Comparison of ENCODE assay signal across 9 cellular contexts in the genomic region with DNA sequence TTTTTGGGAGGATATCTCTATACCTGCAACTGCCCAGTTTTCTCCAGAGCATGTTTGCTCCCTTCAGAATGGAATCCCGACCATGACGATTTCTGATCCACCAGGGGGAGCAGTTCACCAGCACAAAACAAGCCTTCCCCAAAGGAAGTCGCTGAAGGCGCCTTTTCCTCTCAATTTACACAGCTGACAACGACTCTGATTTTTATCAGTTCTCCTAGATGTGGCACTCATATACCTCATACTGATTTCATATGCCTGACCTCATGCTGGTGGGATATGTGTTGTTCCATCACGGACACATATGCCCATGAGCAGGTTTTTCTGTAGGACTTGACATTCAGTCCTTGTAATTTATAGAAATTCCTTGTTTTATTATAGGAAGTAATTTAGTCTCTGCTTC.
DNase-seq lines count a peak whose midpoint lies in the region; ATAC-seq and TF ChIP-seq lines count a peak whose summit lies in the region.
"Had no signal": no experiment of that assay in that cellular context is flagged by ENCODE, and none has a peak within 500 bp of the region (broad histone marks: within the 10 kb centered on the region; RNA-seq: fewer than 3 reads in every experiment).

No MANE protein-coding gene starts in this region.

- intact Hi-C loops in naive thymus-derived CD4-positive, alpha-beta T cell (cut with micrococcal nuclease), result loop anchor here (1.0 to 5.0 kb wide), 6 partner anchors 25 to 1976 kb away; no protein-coding TSS in a partner anchor

- H3K36me3 Mint-ChIP-seq in naive thymus-derived CD4-positive, alpha-beta T cell, result no peaks in the 10 kb centered on the region

- H3K9me3 ChIP-seq in naive thymus-derived CD4-positive, alpha-beta T cell (ENCODE audit: control insufficient read depth in 2 of 3, low read length in 3 of 3), result no peaks in the 10 kb centered on the region

- peaks cover 0 to 7% of the 10 kb centered on the region in 2 donors for H3K27me3 ChIP-seq in naive thymus-derived CD4-positive, alpha-beta T cell (ENCODE audit: control insufficient read depth in 2 of 2, insufficient read depth in 2 of 2, low read length in 2 of 2)

- peaks cover 0 to 13% (median 0%) of the 10 kb centered on the region in 7 donors for H3K4me1 Mint-ChIP-seq in naive thymus-derived CD4-positive, alpha-beta T cell

- H3K4me3 Mint-ChIP-seq in naive thymus-derived CD4-positive, alpha-beta T cell, result no peak overlapping the region

- ATAC-seq in HG03378 (IDR thresholded peaks at IDR 0.05; ENCODE audit: unreplicated experiment), result peak; percentile 82
- peak; percentile 40 for ATAC-seq in naive thymus-derived CD4-positive, alpha-beta T cell
- ATAC-seq in stimulated activated naive CD8-positive, alpha-beta T cell treated with anti-CD3 and anti-CD28 coated beads, Interleukin-15, Interleukin-2, amounts not matched to agents 100 U/mL and 50 U/mL, for 24 hours, result peak; percentile 52

- no peaks in the 10 kb centered on the region for H3K4me1 ChIP-seq in naive thymus-derived CD4-positive, alpha-beta T cell (ENCODE audit: control insufficient read depth in 2 of 2, insufficient read depth in 2 of 2, low read length in 2 of 2)

- POLR2A ChIA-PET in naive thymus-derived CD4-positive, alpha-beta T cell (lab: Charles Lee), result no interaction called here

- no peaks in the 10 kb centered on the region for H3K36me3 ChIP-seq in naive thymus-derived CD4-positive, alpha-beta T cell (ENCODE audit: control insufficient read depth in 2 of 3, insufficient read depth in 3 of 3, low read length in 3 of 3)

- CTCF ChIA-PET in naive thymus-derived CD4-positive, alpha-beta T cell (lab: Charles Lee), result interaction anchor here (0.7 to 1.5 kb wide), 9 partner anchors 9 to 1985 kb away, joined by 3 to 6 read pairs (median 3); no protein-coding TSS in a partner anchor

- peaks cover 41 to 75% (median 44%) of the 10 kb centered on the region in 5 donors for H3K27me3 Mint-ChIP-seq in naive thymus-derived CD4-positive, alpha-beta T cell

- TF ChIP-seq POLR2A in erythroblast (IDR thresholded peaks at IDR 0.05; ENCODE audit: low read length), result no peak

- H3K9me3 Mint-ChIP-seq in naive thymus-derived CD4-positive, alpha-beta T cell, result no peaks in the 10 kb centered on the region

- H3K4me3 ChIP-seq in naive thymus-derived CD4-positive, alpha-beta T cell (ENCODE audit: low read length), result no peak overlapping the region
- H3K4me3 ChIP-seq: skin epidermis had no signal

- peak; percentile 6 for DNase-seq in activated CD4-positive, CD25-positive, alpha-beta regulatory T cell treated with anti-CD3 and anti-CD28 coated beads, Interleukin-2, amount 50 U/mL, for 16 hours (ENCODE audit: low read depth, low spot score)
- no peak for DNase-seq in activated CD4-positive, CD25-positive, alpha-beta regulatory T cell (lab: John Stamatoyannopoulos, UW)
- DNase-seq in NCI-H82 treated with DMSO at 0.1 percent for 48 hours (lab: John Stamatoyannopoulos, UW; ENCODE audit: unreplicated experiment) (peak; percentile 20), erythroblast (lab: John Stamatoyannopoulos, UW) (peak; percentile 36 to 65)
- peak; percentile 0 for DNase-seq in activated CD8-positive, alpha-beta memory T cell treated with anti-CD3 and anti-CD28 coated beads, Interleukin-2, amount 50 U/mL, for 1 hour (ENCODE audit: extremely low read depth)
- peak; percentile 7 to 61 (median 43) for DNase-seq in naive thymus-derived CD4-positive, alpha-beta T cell
- DNase-seq in stimulated activated naive CD8-positive, alpha-beta T cell treated with anti-CD3 and anti-CD28 coated beads, Interleukin-15, Interleukin-2, amounts not matched to agents 100 U/mL and 50 U/mL, for 24 hours, result peak; percentile 45

- no peak overlapping the region for H3K27ac Mint-ChIP-seq in naive thymus-derived CD4-positive, alpha-beta T cell

- no peak overlapping the region for H3K27ac ChIP-seq in naive thymus-derived CD4-positive, alpha-beta T cell (ENCODE audit: low read depth, low read length)

Comparison
In these comparisons a context has a peak if more than half of its experiments do, and no peak if none do; other contexts are left out.
1. DNase-seq: peak in activated CD4-positive, CD25-positive, alpha-beta regulatory T cell treated with anti-CD3 and anti-CD28 coated beads, Interleukin-2, amount 50 U/mL, for 16 hours (single experiment), NCI-H82 treated with DMSO at 0.1 percent for 48 hours (single experiment), activated CD8-positive, alpha-beta memory T cell treated with anti-CD3 and anti-CD28 coated beads, Interleukin-2, amount 50 U/mL, for 1 hour (single experiment), erythroblast (2 of 2), naive thymus-derived CD4-positive, alpha-beta T cell (9 of 9) and stimulated activated naive CD8-positive, alpha-beta T cell treated with anti-CD3 and anti-CD28 coated beads, Interleukin-15, Interleukin-2, amounts not matched to agents 100 U/mL and 50 U/mL, for 24 hours (single experiment); none in activated CD4-positive, CD25-positive, alpha-beta regulatory T cell (0 of 4).
2. Peak in every context shown above with its lines, with median percentiles within 50 percentile points of each other: ATAC-seq.